Comparison of ENCODE assay signal across 1 cellular context in genomic region chr2:42567389-42567788, GRCh38.
TF ChIP-seq lines count a peak whose summit lies in the region.

No MANE protein-coding gene starts in this region.

TF ChIP-seq in IMR-90, 13 proteins besides CTCF, POLR2A, EP300 and RAD21 (continued from another document):
- TF ChIP-seq MXI1 (IDR thresholded peaks at IDR 0.05; ENCODE audit: borderline replicate concordance, low read depth, low read length) (no peak), CHD1 (IDR thresholded peaks at IDR 0.05; ENCODE audit: low read depth, low read length) (no peak), MAZ (IDR thresholded peaks at IDR 0.05; ENCODE audit: borderline replicate concordance, low read depth, low read length) (no peak), RFX5 (IDR thresholded peaks at IDR 0.05; ENCODE audit: low read depth, low read length) (no peak), SMC3 (IDR thresholded peaks at IDR 0.05; ENCODE audit: low read depth, low read length) (no peak), FOS (IDR thresholded peaks at IDR 0.05; ENCODE audit: low read depth, low read length) (no peak), USF2 (IDR thresholded peaks at IDR 0.05; ENCODE audit: low read depth, low read length) (no peak)
